In genomic region chr17:75313941-75314550, GRCh38 we compare ENCODE assay signal across 8 cellular contexts. TPM values are rescaled to one million over a fixed set of nuclear protein-coding genes. Genes with fewer than 3 reads are reported as not detected.
DNase-seq lines count a peak whose midpoint lies in the region; ATAC-seq, FAIRE-seq and TF ChIP-seq lines count a peak whose summit lies in the region.

No MANE protein-coding gene starts in this region.

- H3K4me1 ChIP-seq in CD8-positive, alpha-beta T cell (ENCODE audit: insufficient read depth, low read length) = peaks cover 5% of the 10 kb centered on the region

- intact Hi-C loops in CD8-positive, alpha-beta T cell (cut with DNase I, micrococcal nuclease) = no loop called here
- intact Hi-C loops in activated T-helper 2 cell treated with anti-CD3 and anti-CD28 coated beads, Interferon-gamma antibody, Interleukin-2, Interleukin-4, amounts not matched to agents 10 μg/mL and 5 μg/mL and 100 μg/mL, durations not matched to agents 14 hours and 24 hours and 36 hours (cut with micrococcal nuclease) = no loop called here

- peaks cover 5% of the 10 kb centered on the region for H3K36me3 ChIP-seq in CD8-positive, alpha-beta T cell (ENCODE audit: insufficient read depth, low read length)

- H3K27ac ChIP-seq in CD8-positive, alpha-beta T cell (ENCODE audit: low read depth, low read length) = no peak overlapping the region

- no peaks in the 10 kb centered on the region for H3K9me3 Mint-ChIP-seq in CD8-positive, alpha-beta T cell
- H3K9me3 Mint-ChIP-seq in activated T-helper 2 cell treated with anti-CD3 and anti-CD28 coated beads, Interferon-gamma antibody, Interleukin-2, Interleukin-4, amounts not matched to agents 10 μg/mL and 5 μg/mL and 100 μg/mL, durations not matched to agents 14 hours and 24 hours and 36 hours = no peaks in the 10 kb centered on the region
- H3K9me3 Mint-ChIP-seq in memory B cell = no peaks in the 10 kb centered on the region

- no peak for TF ChIP-seq CTCF in CD8-positive, alpha-beta T cell (IDR thresholded peaks at IDR 0.05)

- CTCF ChIA-PET in CD8-positive, alpha-beta T cell (lab: Charles Lee) = interaction anchor here (3.0 kb wide), 1 partner anchor 9 kb away, joined by 17 read pairs; no protein-coding TSS in a partner anchor

- H3K9me3 ChIP-seq in CD8-positive, alpha-beta T cell (ENCODE audit: low read length) = no peaks in the 10 kb centered on the region

- DNase-seq in CD8-positive, alpha-beta T cell = no peak
- DNase-seq in activated T-helper 2 cell treated with anti-CD3 and anti-CD28 coated beads, Interferon-gamma antibody, Interleukin-2, Interleukin-4, amounts not matched to agents 10 μg/mL and 5 μg/mL and 100 μg/mL, durations not matched to agents 14 hours and 24 hours and 36 hours (ENCODE audit: low spot score) = no peak
- DNase-seq in memory B cell (ENCODE audit: low spot score in 2 of 2) (no peak), HTR-8/SVneo (ENCODE audit: insufficient read length, low spot score) (no peak), hepatic stellate cell (ENCODE audit: low spot score) (no peak), NCI-H1048 (lab: John Stamatoyannopoulos, UW) (no peak)

- no peak for ATAC-seq in CD8-positive, alpha-beta T cell
- ATAC-seq in HG02588 (IDR thresholded peaks at IDR 0.05; ENCODE audit: unreplicated experiment) = peak; percentile 54
- ATAC-seq in memory B cell (ENCODE audit: low read depth) = no peak
- ATAC-seq in HG03159 (IDR thresholded peaks at IDR 0.05; ENCODE audit: unreplicated experiment) = no peak

- FAIRE-seq in HTR-8/SVneo (lab: Jason Lieb, UNC) = no peak

- peak overlapping the region; percentile 85 for H3K27ac Mint-ChIP-seq in CD8-positive, alpha-beta T cell
- H3K27ac Mint-ChIP-seq in activated T-helper 2 cell treated with anti-CD3 and anti-CD28 coated beads, Interferon-gamma antibody, Interleukin-2, Interleukin-4, amounts not matched to agents 10 μg/mL and 5 μg/mL and 100 μg/mL, durations not matched to agents 14 hours and 24 hours and 36 hours = peak overlapping the region; percentile 31
- H3K27ac Mint-ChIP-seq in memory B cell = peak overlapping the region; percentile 52

- H3K4me1 Mint-ChIP-seq in CD8-positive, alpha-beta T cell (ENCODE audit: low read depth) = peaks cover 5% of the 10 kb centered on the region
- peaks cover 19% of the 10 kb centered on the region for H3K4me1 Mint-ChIP-seq in activated T-helper 2 cell treated with anti-CD3 and anti-CD28 coated beads, Interferon-gamma antibody, Interleukin-2, Interleukin-4, amounts not matched to agents 10 μg/mL and 5 μg/mL and 100 μg/mL, durations not matched to agents 14 hours and 24 hours and 36 hours (ENCODE audit: low read depth)
- peaks cover 39% of the 10 kb centered on the region for H3K4me1 Mint-ChIP-seq in memory B cell

- POLR2A ChIA-PET in CD8-positive, alpha-beta T cell (lab: Charles Lee) = no interaction called here

- no peak overlapping the region for H3K4me3 ChIP-seq in CD8-positive, alpha-beta T cell (ENCODE audit: low read depth, low read length)

- H3K4me3 Mint-ChIP-seq in CD8-positive, alpha-beta T cell = no peak overlapping the region
- H3K4me3 Mint-ChIP-seq in activated T-helper 2 cell treated with anti-CD3 and anti-CD28 coated beads, Interferon-gamma antibody, Interleukin-2, Interleukin-4, amounts not matched to agents 10 μg/mL and 5 μg/mL and 100 μg/mL, durations not matched to agents 14 hours and 24 hours and 36 hours (ENCODE audit: low read depth) = no peak overlapping the region
- H3K4me3 Mint-ChIP-seq in memory B cell = peak overlapping the region; percentile 46

- H3K27me3 Mint-ChIP-seq in CD8-positive, alpha-beta T cell (ENCODE audit: low read depth) = no peaks in the 10 kb centered on the region
- no peaks in the 10 kb centered on the region for H3K27me3 Mint-ChIP-seq in activated T-helper 2 cell treated with anti-CD3 and anti-CD28 coated beads, Interferon-gamma antibody, Interleukin-2, Interleukin-4, amounts not matched to agents 10 μg/mL and 5 μg/mL and 100 μg/mL, durations not matched to agents 14 hours and 24 hours and 36 hours (ENCODE audit: low read depth)
- no peaks in the 10 kb centered on the region for H3K27me3 Mint-ChIP-seq in memory B cell

- no peaks in the 10 kb centered on the region for H3K27me3 ChIP-seq in CD8-positive, alpha-beta T cell (ENCODE audit: insufficient read depth, low read length)

- H3K36me3 Mint-ChIP-seq in CD8-positive, alpha-beta T cell = peaks cover 17% of the 10 kb centered on the region
- peaks cover 19% of the 10 kb centered on the region for H3K36me3 Mint-ChIP-seq in activated T-helper 2 cell treated with anti-CD3 and anti-CD28 coated beads, Interferon-gamma antibody, Interleukin-2, Interleukin-4, amounts not matched to agents 10 μg/mL and 5 μg/mL and 100 μg/mL, durations not matched to agents 14 hours and 24 hours and 36 hours (ENCODE audit: low read depth)
- peaks cover 7% of the 10 kb centered on the region for H3K36me3 Mint-ChIP-seq in memory B cell

RNA-seq across cellular contexts. Expression of gene SLC25A19, which starts 24.8 kb away (rescaled TPM):
- 10 to 100 TPM; 14.4 to 14.8 TPM for total RNA-seq in CD8-positive, alpha-beta T cell
- 97.4 and 101 TPM in 2 replicates for total RNA-seq in activated T-helper 2 cell treated with anti-CD3 and anti-CD28 coated beads, Interferon-gamma antibody, Interleukin-2, Interleukin-4, amounts not matched to agents 10 μg/mL and 5 μg/mL and 100 μg/mL, durations not matched to agents 14 hours and 24 hours and 36 hours

RNA-seq across cellular contexts. Expression of gene MIF4GD, which starts 43.0 kb away (rescaled TPM):
- 10 to 100 TPM; 30.9 to 32.7 TPM for total RNA-seq in CD8-positive, alpha-beta T cell
- 50.5 and 51.5 TPM in 2 replicates for total RNA-seq in activated T-helper 2 cell treated with anti-CD3 and anti-CD28 coated beads, Interferon-gamma antibody, Interleukin-2, Interleukin-4, amounts not matched to agents 10 μg/mL and 5 μg/mL and 100 μg/mL, durations not matched to agents 14 hours and 24 hours and 36 hours

RNA-seq across cellular contexts. Expression of gene MRPS7, which starts 52.4 kb away (rescaled TPM):
- 10 to 100 TPM; 42.0 to 43.9 TPM for total RNA-seq in CD8-positive, alpha-beta T cell
- total RNA-seq in activated T-helper 2 cell treated with anti-CD3 and anti-CD28 coated beads, Interferon-gamma antibody, Interleukin-2, Interleukin-4, amounts not matched to agents 10 μg/mL and 5 μg/mL and 100 μg/mL, durations not matched to agents 14 hours and 24 hours and 36 hours = 99.4 and 101 TPM in 2 replicates

RNA-seq across cellular contexts. Expression of gene GGA3, which starts 52.6 kb away (rescaled TPM):
- 100 to 1,000 TPM; 103 to 107 TPM for total RNA-seq in CD8-positive, alpha-beta T cell
- 71.7 and 77.2 TPM in 2 replicates for total RNA-seq in activated T-helper 2 cell treated with anti-CD3 and anti-CD28 coated beads, Interferon-gamma antibody, Interleukin-2, Interleukin-4, amounts not matched to agents 10 μg/mL and 5 μg/mL and 100 μg/mL, durations not matched to agents 14 hours and 24 hours and 36 hours

Comparison
In these comparisons a context has a peak if more than half of its experiments do, and no peak if none do; other contexts are left out.
1. H3K27ac Mint-ChIP-seq: peak in every context shown above with its lines; median percentile 85 in CD8-positive, alpha-beta T cell; 52 in memory B cell; 31 in activated T-helper 2 cell treated with anti-CD3 and anti-CD28 coated beads, Interferon-gamma antibody, Interleukin-2, Interleukin-4, amounts not matched to agents 10 μg/mL and 5 μg/mL and 100 μg/mL, durations not matched to agents 14 hours and 24 hours and 36 hours.